In the genomic region with DNA sequence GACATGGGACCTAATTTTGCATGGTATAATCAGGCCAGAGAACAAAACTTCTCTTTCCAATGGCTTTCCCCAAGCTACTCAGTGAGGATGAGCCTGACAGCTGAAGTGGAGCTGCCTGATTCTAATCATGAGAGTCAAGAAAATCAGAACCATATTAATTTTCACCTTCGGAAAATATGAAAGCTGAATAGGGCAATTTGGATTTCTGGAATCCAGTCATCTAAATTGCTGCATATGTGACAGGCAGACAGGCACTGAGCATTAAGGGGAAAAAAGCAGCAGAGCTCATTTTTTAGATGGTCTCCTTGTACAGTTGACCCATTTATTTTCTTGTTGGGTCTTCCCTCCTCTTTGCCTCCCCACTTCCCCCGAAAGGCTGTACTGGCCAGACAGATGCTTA, we compare ENCODE assay signal across 30 cellular contexts.
"Had no signal": no experiment of that assay in that cellular context is flagged by ENCODE, and none has a peak within 500 bp of the region (broad histone marks: within the 10 kb centered on the region; RNA-seq: fewer than 3 reads in every experiment).

No MANE protein-coding gene starts in this region.

- H3K27ac Mint-ChIP-seq: activated CD4-positive, alpha-beta memory T cell treated with anti-CD3 and anti-CD28 coated beads for 36 hours; activated CD4-positive, alpha-beta T cell treated with anti-CD3 and anti-CD28 coated beads for 36 hours; activated CD4-positive, alpha-beta T cell treated with anti-CD3 and anti-CD28 coated beads, Interleukin-2, amount 10 ng/mL, durations not matched to agents 24 days and 14 days; activated CD8-positive, alpha-beta memory T cell treated with anti-CD3 and anti-CD28 coated beads, Interleukin-2, amount 10 ng/mL, durations not matched to agents 7 days and 5 days; activated CD8-positive, alpha-beta T cell treated with anti-CD3 and anti-CD28 coated beads, Interleukin-2, amount 10 ng/mL, durations not matched to agents 7 days and 5 days; activated naive CD8-positive, alpha-beta T cell; activated T-helper 1 cell treated with anti-CD3 and anti-CD28 coated beads, Interleukin-12 subunit alpha, Interleukin-12 subunit beta, Interleukin-2, Interleukin-4 antibody, amounts not matched to agents 30 ng/mL and 10 ng/mL and 1 ng/mL, durations not matched to agents 14 hours and 24 hours and 36 hours; activated T-helper 2 cell treated with anti-CD3 and anti-CD28 coated beads, Interferon-gamma antibody, Interleukin-2, Interleukin-4, amounts not matched to agents 10 μg/mL and 5 μg/mL and 100 μg/mL, durations not matched to agents 14 hours and 24 hours and 36 hours; effector memory CD8-positive, alpha-beta T cell; T-helper 17 cell; T-helper 2 cell treated with Interferon-gamma antibody and Interleukin-4, amounts not matched to agents 5 μg/mL and 100 μg/mL, for 36 hours had no signal

- H3K27me3 Mint-ChIP-seq: activated CD4-positive, alpha-beta memory T cell treated with anti-CD3 and anti-CD28 coated beads for 36 hours; activated CD4-positive, alpha-beta T cell treated with anti-CD3 and anti-CD28 coated beads for 36 hours; activated naive CD8-positive, alpha-beta T cell; effector memory CD8-positive, alpha-beta T cell; T-helper 17 cell had no signal

- H3K4me1 Mint-ChIP-seq: activated CD4-positive, alpha-beta T cell treated with anti-CD3 and anti-CD28 coated beads for 36 hours; activated CD4-positive, alpha-beta T cell treated with anti-CD3 and anti-CD28 coated beads, Interleukin-2, amount 10 ng/mL, durations not matched to agents 24 days and 14 days; activated CD8-positive, alpha-beta memory T cell treated with anti-CD3 and anti-CD28 coated beads, Interleukin-2, amount 10 ng/mL, durations not matched to agents 7 days and 5 days; T-helper 17 cell had no signal

- H3K36me3 Mint-ChIP-seq: activated CD4-positive, alpha-beta memory T cell treated with anti-CD3 and anti-CD28 coated beads for 36 hours; activated CD8-positive, alpha-beta memory T cell treated with anti-CD3 and anti-CD28 coated beads, Interleukin-2, amount 10 ng/mL, durations not matched to agents 7 days and 5 days had no signal

- H3K4me3 Mint-ChIP-seq: activated CD4-positive, alpha-beta memory T cell treated with anti-CD3 and anti-CD28 coated beads for 36 hours; activated CD4-positive, alpha-beta T cell treated with anti-CD3 and anti-CD28 coated beads for 36 hours; activated CD4-positive, alpha-beta T cell treated with anti-CD3 and anti-CD28 coated beads, Interleukin-2, amount 10 ng/mL, durations not matched to agents 24 days and 14 days; activated CD8-positive, alpha-beta memory T cell treated with anti-CD3 and anti-CD28 coated beads, Interleukin-2, amount 10 ng/mL, durations not matched to agents 7 days and 5 days; activated CD8-positive, alpha-beta T cell treated with anti-CD3 and anti-CD28 coated beads, Interleukin-2, amount 10 ng/mL, durations not matched to agents 7 days and 5 days; activated naive CD8-positive, alpha-beta T cell; activated T-helper 1 cell treated with anti-CD3 and anti-CD28 coated beads, Interleukin-12 subunit alpha, Interleukin-12 subunit beta, Interleukin-2, Interleukin-4 antibody, amounts not matched to agents 30 ng/mL and 10 ng/mL and 1 ng/mL, durations not matched to agents 14 hours and 24 hours and 36 hours; effector memory CD8-positive, alpha-beta T cell; T-helper 17 cell; T-helper 2 cell treated with Interferon-gamma antibody and Interleukin-4, amounts not matched to agents 5 μg/mL and 100 μg/mL, for 36 hours had no signal

- H3K9me3 Mint-ChIP-seq: activated CD4-positive, alpha-beta memory T cell treated with anti-CD3 and anti-CD28 coated beads for 36 hours; activated CD4-positive, alpha-beta T cell treated with anti-CD3 and anti-CD28 coated beads, Interleukin-2, amount 10 ng/mL, durations not matched to agents 24 days and 14 days; activated T-helper 1 cell treated with anti-CD3 and anti-CD28 coated beads, Interleukin-12 subunit alpha, Interleukin-12 subunit beta, Interleukin-2, Interleukin-4 antibody, amounts not matched to agents 30 ng/mL and 10 ng/mL and 1 ng/mL, durations not matched to agents 14 hours and 24 hours and 36 hours; activated T-helper 2 cell treated with anti-CD3 and anti-CD28 coated beads, Interferon-gamma antibody, Interleukin-2, Interleukin-4, amounts not matched to agents 10 μg/mL and 5 μg/mL and 100 μg/mL, durations not matched to agents 14 hours and 24 hours and 36 hours; effector memory CD8-positive, alpha-beta T cell; T-helper 2 cell treated with Interferon-gamma antibody and Interleukin-4, amounts not matched to agents 5 μg/mL and 100 μg/mL, for 36 hours had no signal

- H3K4me3 ChIP-seq: body of pancreas had no signal

- ATAC-seq: activated CD4-positive, alpha-beta T cell treated with anti-CD3 and anti-CD28 coated beads for 36 hours; activated CD8-positive, alpha-beta memory T cell treated with anti-CD3 and anti-CD28 coated beads, Interleukin-2, amount 10 ng/mL, durations not matched to agents 7 days and 5 days; activated CD8-positive, alpha-beta T cell treated with anti-CD3 and anti-CD28 coated beads, Interleukin-2, amount 10 ng/mL, durations not matched to agents 7 days and 5 days; body of pancreas; effector memory CD8-positive, alpha-beta T cell; T-helper 17 cell had no signal

- H3K27me3 ChIP-seq: body of pancreas had no signal

- DNase-seq: activated CD4-positive, alpha-beta memory T cell treated with anti-CD3 and anti-CD28 coated beads for 36 hours; activated CD4-positive, alpha-beta T cell treated with anti-CD3 and anti-CD28 coated beads for 36 hours; activated CD4-positive, alpha-beta T cell treated with anti-CD3 and anti-CD28 coated beads, Interleukin-2, amount 10 ng/mL, durations not matched to agents 24 days and 14 days; activated CD4-positive, CD25-positive, alpha-beta regulatory T cell; activated CD4-positive, CD25-positive, alpha-beta regulatory T cell treated with anti-CD3 and anti-CD28 coated beads, Interleukin-2, amount 50 U/mL, for 72 hours; activated CD8-positive, alpha-beta memory T cell treated with anti-CD3 and anti-CD28 coated beads, Interleukin-2, amount 10 ng/mL, durations not matched to agents 7 days and 5 days; activated CD8-positive, alpha-beta memory T cell treated with anti-CD3 and anti-CD28 coated beads, Interleukin-2, amount 50 U/mL, for 4 hours; activated CD8-positive, alpha-beta T cell treated with anti-CD3 and anti-CD28 coated beads, Interleukin-2, amount 10 ng/mL, durations not matched to agents 7 days and 5 days; activated gamma-delta T cell; activated naive CD4-positive, alpha-beta T cell; activated naive CD4-positive, alpha-beta T cell treated with anti-CD3 and anti-CD28 coated beads, Interleukin-2, amount 50 U/mL, for 16 hours; activated T-cell treated with anti-CD3 and anti-CD28 coated beads, Interleukin-2, amount 50 U/mL, for 1 hour; activated T-cell treated with anti-CD3 and anti-CD28 coated beads, Interleukin-2, amount 50 U/mL, for 48 hours; amniotic stem cell; aorta; body of pancreas; caudate nucleus; cortex of kidney; dermis blood vessel endothelial cell; effector CD4-positive, alpha-beta T cell; effector memory CD8-positive, alpha-beta T cell; foreskin fibroblast; T-helper 1 cell; T-helper 17 cell; T1000 had no signal

- H3K4me1 ChIP-seq: body of pancreas had no signal

- H3K27ac ChIP-seq: body of pancreas, epithelial cell of prostate had no signal

- H3K9me3 ChIP-seq: body of pancreas had no signal
